Comparison of ENCODE assay signal across 1 cellular context in genomic region chr17:7634384-7634783, GRCh38.
TF ChIP-seq lines count a peak whose summit lies in the region.

No MANE protein-coding gene starts in this region.

TF ChIP-seq in GM12878, 131 proteins besides CTCF, POLR2A, EP300 and RAD21:
- TF ChIP-seq MEF2A (IDR thresholded peaks at IDR 0.05; ENCODE audit: insufficient read depth, low read depth, low read length) (no peak), RUNX3 (IDR thresholded peaks at IDR 0.05; ENCODE audit: low read length) (no peak), JUND (IDR thresholded peaks at IDR 0.05; ENCODE audit: low read depth, low read length) (no peak), LARP7 (IDR thresholded peaks at IDR 0.05) (no peak), SMC3 (IDR thresholded peaks at IDR 0.05; ENCODE audit: borderline replicate concordance, low read length) (no peak; the same call in 1 of the 2 replicates)
- TF ChIP-seq, protein P1, sequence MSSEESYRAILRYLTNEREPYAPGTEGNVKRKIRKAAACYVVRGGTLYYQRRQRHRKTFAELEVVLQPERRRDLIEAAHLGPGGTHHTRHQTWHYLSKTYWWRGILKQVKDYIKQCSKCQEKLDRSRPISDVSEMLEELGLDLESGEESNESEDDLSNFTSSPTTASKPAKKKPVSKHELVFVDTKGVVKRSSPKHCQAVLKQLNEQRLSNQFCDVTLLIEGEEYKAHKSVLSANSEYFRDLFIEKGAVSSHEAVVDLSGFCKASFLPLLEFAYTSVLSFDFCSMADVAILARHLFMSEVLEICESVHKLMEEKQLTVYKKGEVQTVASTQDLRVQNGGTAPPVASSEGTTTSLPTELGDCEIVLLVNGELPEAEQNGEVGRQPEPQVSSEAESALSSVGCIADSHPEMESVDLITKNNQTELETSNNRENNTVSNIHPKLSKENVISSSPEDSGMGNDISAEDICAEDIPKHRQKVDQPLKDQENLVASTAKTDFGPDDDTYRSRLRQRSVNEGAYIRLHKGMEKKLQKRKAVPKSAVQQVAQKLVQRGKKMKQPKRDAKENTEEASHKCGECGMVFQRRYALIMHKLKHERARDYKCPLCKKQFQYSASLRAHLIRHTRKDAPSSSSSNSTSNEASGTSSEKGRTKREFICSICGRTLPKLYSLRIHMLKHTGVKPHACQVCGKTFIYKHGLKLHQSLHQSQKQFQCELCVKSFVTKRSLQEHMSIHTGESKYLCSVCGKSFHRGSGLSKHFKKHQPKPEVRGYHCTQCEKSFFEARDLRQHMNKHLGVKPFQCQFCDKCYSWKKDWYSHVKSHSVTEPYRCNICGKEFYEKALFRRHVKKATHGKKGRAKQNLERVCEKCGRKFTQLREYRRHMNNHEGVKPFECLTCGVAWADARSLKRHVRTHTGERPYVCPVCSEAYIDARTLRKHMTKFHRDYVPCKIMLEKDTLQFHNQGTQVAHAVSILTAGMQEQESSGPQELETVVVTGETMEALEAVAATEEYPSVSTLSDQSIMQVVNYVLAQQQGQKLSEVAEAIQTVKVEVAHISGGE (CRISPR knock-in tag; IDR thresholded peaks at IDR 0.05), result no peak
- TF ChIP-seq, protein P2, sequence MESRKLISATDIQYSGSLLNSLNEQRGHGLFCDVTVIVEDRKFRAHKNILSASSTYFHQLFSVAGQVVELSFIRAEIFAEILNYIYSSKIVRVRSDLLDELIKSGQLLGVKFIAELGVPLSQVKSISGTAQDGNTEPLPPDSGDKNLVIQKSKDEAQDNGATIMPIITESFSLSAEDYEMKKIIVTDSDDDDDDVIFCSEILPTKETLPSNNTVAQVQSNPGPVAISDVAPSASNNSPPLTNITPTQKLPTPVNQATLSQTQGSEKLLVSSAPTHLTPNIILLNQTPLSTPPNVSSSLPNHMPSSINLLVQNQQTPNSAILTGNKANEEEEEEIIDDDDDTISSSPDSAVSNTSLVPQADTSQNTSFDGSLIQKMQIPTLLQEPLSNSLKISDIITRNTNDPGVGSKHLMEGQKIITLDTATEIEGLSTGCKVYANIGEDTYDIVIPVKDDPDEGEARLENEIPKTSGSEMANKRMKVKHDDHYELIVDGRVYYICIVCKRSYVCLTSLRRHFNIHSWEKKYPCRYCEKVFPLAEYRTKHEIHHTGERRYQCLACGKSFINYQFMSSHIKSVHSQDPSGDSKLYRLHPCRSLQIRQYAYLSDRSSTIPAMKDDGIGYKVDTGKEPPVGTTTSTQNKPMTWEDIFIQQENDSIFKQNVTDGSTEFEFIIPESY (IDR thresholded peaks at IDR 0.05), result no peak
- TF ChIP-seq, protein P3, sequence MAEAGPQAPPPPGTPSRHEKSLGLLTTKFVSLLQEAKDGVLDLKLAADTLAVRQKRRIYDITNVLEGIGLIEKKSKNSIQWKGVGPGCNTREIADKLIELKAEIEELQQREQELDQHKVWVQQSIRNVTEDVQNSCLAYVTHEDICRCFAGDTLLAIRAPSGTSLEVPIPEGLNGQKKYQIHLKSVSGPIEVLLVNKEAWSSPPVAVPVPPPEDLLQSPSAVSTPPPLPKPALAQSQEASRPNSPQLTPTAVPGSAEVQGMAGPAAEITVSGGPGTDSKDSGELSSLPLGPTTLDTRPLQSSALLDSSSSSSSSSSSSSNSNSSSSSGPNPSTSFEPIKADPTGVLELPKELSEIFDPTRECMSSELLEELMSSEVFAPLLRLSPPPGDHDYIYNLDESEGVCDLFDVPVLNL (IDR thresholded peaks at IDR 0.05; ENCODE audit: low read depth, low read length), result no peak
